Comparison of ENCODE assay signal across 12 cellular contexts in genomic region chr12:54414191-54414525, GRCh38. TPM values are rescaled to one million over a fixed set of nuclear protein-coding genes. Genes with fewer than 3 reads are reported as not detected.
DNase-seq lines count a peak whose midpoint lies in the region; ATAC-seq and TF ChIP-seq lines count a peak whose summit lies in the region.
"Had no signal": no experiment of that assay in that cellular context is flagged by ENCODE, and none has a peak within 500 bp of the region (broad histone marks: within the 10 kb centered on the region; RNA-seq: fewer than 3 reads in every experiment).

No MANE protein-coding gene starts in this region.

- POLR2A ChIA-PET in CD8-positive, alpha-beta T cell (lab: Charles Lee), result interaction anchor here (2.4 to 3.7 kb wide), 2 partner anchors 14 to 25 kb away, joined by 7 to 21 read pairs; no protein-coding TSS in a partner anchor

- H3K36me3 ChIP-seq in CD8-positive, alpha-beta T cell (ENCODE audit: insufficient read depth, low read length), result peaks cover 1% of the 10 kb centered on the region
- peaks cover 75% of the 10 kb centered on the region for H3K36me3 ChIP-seq in RWPE2 (ENCODE audit: low read depth)
- peaks cover 7 to 61% (median 18%) of the 10 kb centered on the region in 4 donors for H3K36me3 ChIP-seq in sigmoid colon

- peaks cover 36% of the 10 kb centered on the region for H3K36me3 Mint-ChIP-seq in CD8-positive, alpha-beta T cell
- peaks cover 24% of the 10 kb centered on the region for H3K36me3 Mint-ChIP-seq in endothelial cell (ENCODE audit: low read depth, unreplicated experiment)

- H3K27me3 Mint-ChIP-seq in CD8-positive, alpha-beta T cell (ENCODE audit: low read depth), result no peaks in the 10 kb centered on the region
- H3K27me3 Mint-ChIP-seq in endothelial cell (ENCODE audit: unreplicated experiment), result peaks cover 12% of the 10 kb centered on the region

- CTCF ChIA-PET in CD8-positive, alpha-beta T cell (lab: Charles Lee), result interaction anchor here (1.4 to 14.2 kb wide), 4 partner anchors 13 to 162 kb away, joined by 6 to 325 read pairs (median 80); no protein-coding TSS in a partner anchor

- TF ChIP-seq EP300 in sigmoid colon (IDR thresholded peaks at IDR 0.05), result no peak

- H3K27me3 ChIP-seq in CD8-positive, alpha-beta T cell (ENCODE audit: insufficient read depth, low read length), result no peaks in the 10 kb centered on the region
- H3K27me3 ChIP-seq in RWPE2 (ENCODE audit: insufficient read depth, poor library complexity, severe bottlenecking) (no peaks in the 10 kb centered on the region), sigmoid colon (no peaks in the 10 kb centered on the region)

- peaks cover 69% of the 10 kb centered on the region for H3K4me1 Mint-ChIP-seq in CD8-positive, alpha-beta T cell (ENCODE audit: low read depth)
- H3K4me1 Mint-ChIP-seq in endothelial cell (ENCODE audit: unreplicated experiment), result peaks cover 56% of the 10 kb centered on the region

- intact Hi-C loops in CD8-positive, alpha-beta T cell (cut with DNase I, micrococcal nuclease), result loop anchor here (5.0 to 10.0 kb wide), 3 partner anchors 83 to 1303 kb away; partner anchors contain the start of genes BLOC1S1 (in 1 of the 2), NCKAP1L (in 1 of the 2) and TESPA1 (in 1 of the 2)
- intact Hi-C loops in sigmoid colon (cut with DNase I), result no loop called here

- WGBS in sigmoid colon, 2 donors, result 78 to 84% methylated on average over 3 of the region's 3 CpGs

- H3K9me3 ChIP-seq in CD8-positive, alpha-beta T cell (ENCODE audit: low read length), result no peaks in the 10 kb centered on the region
- H3K9me3 ChIP-seq in RWPE2 (ENCODE audit: severe bottlenecking), result no peaks in the 10 kb centered on the region
- no peaks in the 10 kb centered on the region for H3K9me3 ChIP-seq in sigmoid colon

- H3K27ac Mint-ChIP-seq in CD8-positive, alpha-beta T cell, result peak overlapping the region; percentile 97
- peak overlapping the region; percentile 94 for H3K27ac Mint-ChIP-seq in endothelial cell (ENCODE audit: unreplicated experiment)
- H3K27ac Mint-ChIP-seq: H9 had no signal

- H3K4me3 Mint-ChIP-seq in CD8-positive, alpha-beta T cell, result peak overlapping the region; percentile 76
- H3K4me3 Mint-ChIP-seq in endothelial cell (ENCODE audit: unreplicated experiment), result peak overlapping the region; percentile 79
- H3K4me3 Mint-ChIP-seq: H9 had no signal

- H3K4me1 ChIP-seq in CD8-positive, alpha-beta T cell (ENCODE audit: insufficient read depth, low read length), result peaks cover 73% of the 10 kb centered on the region
- H3K4me1 ChIP-seq in RWPE2 (ENCODE audit: insufficient read depth, poor library complexity, severe bottlenecking) (peaks cover 58% of the 10 kb centered on the region), sigmoid colon (peaks cover 0 to 81% (median 75%) of the 10 kb centered on the region in 4 donors)

- peak overlapping the region; percentile 82 for H3K4me3 ChIP-seq in CD8-positive, alpha-beta T cell (ENCODE audit: low read depth, low read length)
- H3K4me3 ChIP-seq in RWPE2 (ENCODE audit: severe bottlenecking) (no peak overlapping the region), sigmoid colon (peak overlapping the region; percentile 96 to 100 (median 100))

- no peak for TF ChIP-seq POLR2A in sigmoid colon (IDR thresholded peaks at IDR 0.05)

- H3K27ac ChIP-seq in CD8-positive, alpha-beta T cell (ENCODE audit: low read depth, low read length), result peak overlapping the region; percentile 92
- peak overlapping the region; percentile 92 for H3K27ac ChIP-seq in RWPE2 (ENCODE audit: poor library complexity, severe bottlenecking)
- peak overlapping the region; percentile 96 to 100 (median 100) for H3K27ac ChIP-seq in sigmoid colon

- TF ChIP-seq CTCF in CD8-positive, alpha-beta T cell (IDR thresholded peaks at IDR 0.05), result no peak
- no peak for TF ChIP-seq CTCF in RWPE2 (IDR thresholded peaks at IDR 0.05; ENCODE audit: poor library complexity, severe bottlenecking)
- no peak for TF ChIP-seq CTCF in endothelial cell (IDR thresholded peaks at IDR 0.05; ENCODE audit: unreplicated experiment)
- TF ChIP-seq CTCF in sigmoid colon (IDR thresholded peaks at IDR 0.05), result no peak

- ATAC-seq in CD8-positive, alpha-beta T cell, result no peak
- no peak for ATAC-seq in RWPE2 (ENCODE audit: low read depth)
- ATAC-seq in GM18502 (IDR thresholded peaks at IDR 0.05; ENCODE audit: poor library complexity, unreplicated experiment), result no peak
- ATAC-seq in GM21786 (IDR thresholded peaks at IDR 0.05; ENCODE audit: unreplicated experiment), result no peak

- DNase-seq in CD8-positive, alpha-beta T cell, result no peak
- DNase-seq in RWPE2 (ENCODE audit: low spot score) (no peak), endothelial cell (ENCODE audit: low spot score) (no peak), sigmoid colon (no peak), RPMI8226 (no peak), middle frontal gyrus (ENCODE audit: extremely low spot score, low spot score) (no peak)
- DNase-seq: H9, NCI-H1417 treated with DMSO at 0.1 percent for 48 hours had no signal

- H3K9me3 Mint-ChIP-seq in CD8-positive, alpha-beta T cell, result no peaks in the 10 kb centered on the region
- H3K9me3 Mint-ChIP-seq in endothelial cell (ENCODE audit: unreplicated experiment), result no peaks in the 10 kb centered on the region
- H3K9me3 Mint-ChIP-seq: H9 had no signal

RNA-seq across cellular contexts. Expression of gene ITGA5, which starts 4.9 kb away (rescaled TPM):
- 100 to 1,000 TPM; 115 to 125 TPM for total RNA-seq in CD8-positive, alpha-beta T cell
- total RNA-seq in endothelial cell (ENCODE audit: unreplicated experiment) (688 TPM), sigmoid colon (100 to 1,000 TPM; 200 to 765 (median 459) TPM)
- 10 to 100 TPM in 1 of 3 donors, 1 to 10 TPM in 2; 7.4 to 92.7 (median 7.8) TPM for polyA plus RNA-seq in sigmoid colon

RNA-seq across cellular contexts. Expression of gene ZNF385A, which starts 29.6 kb away (rescaled TPM):
- total RNA-seq in CD8-positive, alpha-beta T cell, result 1 to 10 TPM; 2.1 TPM
- total RNA-seq in endothelial cell (ENCODE audit: unreplicated experiment) (15.6 TPM), sigmoid colon (10 to 100 TPM in 2 of 4 donors, 1 to 10 TPM in 2; 5.6 to 18.6 (median 10.6) TPM)
- polyA plus RNA-seq in sigmoid colon, result 10 to 100 TPM in 1 of 3 donors, 1 to 10 TPM in 2; 4.4 to 19.2 (median 7.0) TPM

RNA-seq across cellular contexts. Expression of gene GPR84, which starts 49.9 kb away (rescaled TPM):
- not detected for total RNA-seq in CD8-positive, alpha-beta T cell
- total RNA-seq in endothelial cell (ENCODE audit: unreplicated experiment) (0.41 TPM), sigmoid colon (under 1 TPM in 1 of 4 donors, not detected in 3; 0.54 TPM)
- under 1 TPM; 0.60 to 0.92 (median 0.69) TPM for polyA plus RNA-seq in sigmoid colon
- total RNA-seq: Daoy, H9, myocyte had no signal

RNA-seq across cellular contexts. Expression of gene GTSF1, which starts 59.2 kb away (rescaled TPM):
- 1 to 10 TPM in 1 of 2 experiments, not detected in 1; 1.0 TPM for total RNA-seq in CD8-positive, alpha-beta T cell
- total RNA-seq in endothelial cell (ENCODE audit: unreplicated experiment), result not detected
- not detected for total RNA-seq in sigmoid colon
- 1 to 10 TPM in 2 of 3 donors, not detected in 1; 1.4 to 3.6 TPM for polyA plus RNA-seq in sigmoid colon
- total RNA-seq: Daoy, H9, myocyte had no signal
